Comparison of ENCODE assay signal across 1 cellular context in the genomic region with DNA sequence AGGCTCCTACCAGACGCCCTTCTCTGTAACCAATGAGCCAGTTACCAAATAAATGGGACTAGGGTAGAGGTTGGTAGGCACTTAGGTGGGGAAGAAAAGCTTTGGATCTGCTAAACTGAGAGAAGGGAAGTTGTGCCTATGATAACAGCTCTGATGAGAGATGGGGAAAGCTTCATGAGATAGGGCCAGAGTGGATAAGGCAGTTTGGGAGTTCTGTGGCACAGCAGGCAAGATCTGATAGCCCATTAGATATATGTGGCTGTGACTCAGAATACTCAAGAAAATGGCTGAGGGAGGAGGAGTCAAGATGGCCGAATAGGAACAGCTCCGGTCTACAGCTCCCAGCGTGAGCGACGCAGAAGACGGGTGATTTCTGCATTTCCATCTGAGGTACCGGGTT.
TF ChIP-seq lines count a peak whose summit lies in the region.

No MANE protein-coding gene starts in this region.

TF ChIP-seq in K562, 482 proteins besides CTCF, POLR2A, EP300 and RAD21 (continued from another document and continues in another):
- TF ChIP-seq DIDO1 (tag; IDR thresholded peaks at IDR 0.05; ENCODE audit: low read depth) (0 out of 2 replicates have a peak, but pooled peaks have one; percentile 30), SMARCE1 (IDR thresholded peaks at IDR 0.05) (peak; percentile 78; the same call in 1 of the 2 replicates), PHF21A (IDR thresholded peaks at IDR 0.05; ENCODE audit: borderline replicate concordance, low read depth) (no peak), E2F3 (CRISPR knock-in tag; IDR thresholded peaks at IDR 0.05) (peak; percentile 58; the same call in 1 of the 2 replicates), ATF7 (IDR thresholded peaks at IDR 0.05) (peak; percentile 58), TEAD1 (CRISPR knock-in tag; IDR thresholded peaks at IDR 0.05) (peak in 1 of 2 experiments; percentile 43; a peak in 1 of 4 replicates), ZNF274 (IDR thresholded peaks at IDR 0.05; ENCODE audit: borderline replicate concordance, low read depth, low read length) (no peak), ZBTB17 (CRISPR knock-in tag; IDR thresholded peaks at IDR 0.05) (peak; percentile 69), DPF2 (IDR thresholded peaks at IDR 0.05) (peak; percentile 92), EP400 (IDR thresholded peaks at IDR 0.05) (peak; percentile 54; the same call in 1 of the 2 replicates), ATF1 (CRISPR knock-in tag; IDR thresholded peaks at IDR 0.05) (no peak), ATF1 (tag; IDR thresholded peaks at IDR 0.05) (peak; percentile 70), ARHGAP35 (IDR thresholded peaks at IDR 0.05; ENCODE audit: partially characterized antibody) (no peak), DACH1 (IDR thresholded peaks at IDR 0.05; ENCODE audit: partially characterized antibody) (peak; percentile 39), SRSF7 (optimal IDR thresholded peaks at IDR 0.05; ENCODE audit: low read depth, low read length) (no peak), MYBL2 (IDR thresholded peaks at IDR 0.05; ENCODE audit: low read depth) (peak; percentile 24; the same call in 1 of the 2 replicates), MYBL2 (CRISPR knock-in tag; IDR thresholded peaks at IDR 0.05; ENCODE audit: borderline replicate concordance) (no peak), ZNF224 (CRISPR knock-in tag; IDR thresholded peaks at IDR 0.05) (no peak), SAP30 (IDR thresholded peaks at IDR 0.05; ENCODE audit: borderline replicate concordance, insufficient read depth, low read depth, low read length, poor library complexity, severe bottlenecking) (no peak), LCOR (CRISPR knock-in tag; IDR thresholded peaks at IDR 0.05) (peak; percentile 91), NFATC3 (IDR thresholded peaks at IDR 0.05) (no peak), CBFA2T3 (IDR thresholded peaks at IDR 0.05) (peak; percentile 74), JUND (IDR thresholded peaks at IDR 0.05; ENCODE audit: borderline replicate concordance, low read depth, low read length) (peak; percentile 82; the same call in 1 of the 2 replicates), JUND (tag; IDR thresholded peaks at IDR 0.05; ENCODE audit: borderline replicate concordance, low read depth, low read length) (peak; percentile 78; the same call in 1 of the 3 replicates), SMAD3 (CRISPR knock-in tag; conservative IDR thresholded peaks at IDR 0.05) (peak; percentile 62; the same call in 1 of the 2 replicates), ZNF384 (IDR thresholded peaks at IDR 0.05; ENCODE audit: low read depth, low read length) (no peak), PPARD (CRISPR knock-in tag; IDR thresholded peaks at IDR 0.05) (no peak), TRIM24 (IDR thresholded peaks at IDR 0.05) (peak in 1 of 2 experiments; percentile 51; a peak in 2 of 4 replicates), FOXA3 (CRISPR knock-in tag; conservative IDR thresholded peaks at IDR 0.05 in 1 of 2, IDR thresholded peaks at IDR 0.05 in 1 of 2) (0 out of 4 replicates have a peak, but pooled peaks of 1 of the 2 experiments have one; percentile 13), POLR3A (IDR thresholded peaks at IDR 0.05; ENCODE audit: borderline replicate concordance, extremely low read depth, insufficient read depth, insufficient read length) (no peak), POLR3G (IDR thresholded peaks at IDR 0.05; ENCODE audit: extremely low read depth, insufficient read length, insufficient replicate concordance) (no peak), GABPA (tag; conservative IDR thresholded peaks at IDR 0.05; ENCODE audit: low read depth) (no peak), TCFL5 (CRISPR knock-in tag; conservative IDR thresholded peaks at IDR 0.05) (0 out of 2 replicates have a peak, but pooled peaks have one; percentile 6), ZNF57 (CRISPR knock-in tag; IDR thresholded peaks at IDR 0.05) (no peak), RCOR1 (IDR thresholded peaks at IDR 0.05; ENCODE audit: borderline replicate concordance in 1 of 2, low read depth in 2 of 2, low read length in 2 of 2) (peak in 1 of 2 experiments; percentile 77; a peak in 2 of 4 replicates), RFX7 (CRISPR knock-in tag; IDR thresholded peaks at IDR 0.05) (no peak), BCOR (IDR thresholded peaks at IDR 0.05) (0 out of 2 replicates have a peak, but pooled peaks have one; percentile 11), SUPT5H (IDR thresholded peaks at IDR 0.05) (peak; percentile 66; the same call in 1 of the 2 replicates), PCBP2 (IDR thresholded peaks at IDR 0.05; ENCODE audit: low read depth, low read length, poor library complexity, severe bottlenecking) (no peak), GTF2F1 (IDR thresholded peaks at IDR 0.05; ENCODE audit: low read depth, low read length) (no peak), GATA2 (CRISPR knock-in tag; IDR thresholded peaks at IDR 0.05) (peak; percentile 45; the same call in 1 of the 2 replicates), POLR2G (IDR thresholded peaks at IDR 0.05; ENCODE audit: low read depth, low read length) (no peak), NR2C2 (CRISPR knock-in tag; IDR thresholded peaks at IDR 0.05) (no peak), NR2C2 (tag; IDR thresholded peaks at IDR 0.05) (peak; percentile 20; the same call in 1 of the 2 replicates), ZNF324 (CRISPR knock-in tag; IDR thresholded peaks at IDR 0.05) (peak; percentile 36; the same call in 1 of the 2 replicates), MEF2D (tag; conservative IDR thresholded peaks at IDR 0.05; ENCODE audit: low read depth) (0 out of 2 replicates have a peak, but pooled peaks have one; percentile 15), CSDE1 (IDR thresholded peaks at IDR 0.05) (0 out of 4 replicates have a peak, but pooled peaks of 1 of the 2 experiments have one; percentile 45), MAZ (CRISPR knock-in tag; conservative IDR thresholded peaks at IDR 0.05 in 1 of 2, IDR thresholded peaks at IDR 0.05 in 1 of 2) (peak; percentile 47 to 54; a peak in 3 of 4 replicates), ARID1B (IDR thresholded peaks at IDR 0.05) (peak; percentile 84)
- TF ChIP-seq, protein P1, sequence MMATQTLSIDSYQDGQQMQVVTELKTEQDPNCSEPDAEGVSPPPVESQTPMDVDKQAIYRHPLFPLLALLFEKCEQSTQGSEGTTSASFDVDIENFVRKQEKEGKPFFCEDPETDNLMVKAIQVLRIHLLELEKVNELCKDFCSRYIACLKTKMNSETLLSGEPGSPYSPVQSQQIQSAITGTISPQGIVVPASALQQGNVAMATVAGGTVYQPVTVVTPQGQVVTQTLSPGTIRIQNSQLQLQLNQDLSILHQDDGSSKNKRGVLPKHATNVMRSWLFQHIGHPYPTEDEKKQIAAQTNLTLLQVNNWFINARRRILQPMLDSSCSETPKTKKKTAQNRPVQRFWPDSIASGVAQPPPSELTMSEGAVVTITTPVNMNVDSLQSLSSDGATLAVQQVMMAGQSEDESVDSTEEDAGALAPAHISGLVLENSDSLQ (IDR thresholded peaks at IDR 0.05) = peak; percentile 66
- TF ChIP-seq, protein P2, sequence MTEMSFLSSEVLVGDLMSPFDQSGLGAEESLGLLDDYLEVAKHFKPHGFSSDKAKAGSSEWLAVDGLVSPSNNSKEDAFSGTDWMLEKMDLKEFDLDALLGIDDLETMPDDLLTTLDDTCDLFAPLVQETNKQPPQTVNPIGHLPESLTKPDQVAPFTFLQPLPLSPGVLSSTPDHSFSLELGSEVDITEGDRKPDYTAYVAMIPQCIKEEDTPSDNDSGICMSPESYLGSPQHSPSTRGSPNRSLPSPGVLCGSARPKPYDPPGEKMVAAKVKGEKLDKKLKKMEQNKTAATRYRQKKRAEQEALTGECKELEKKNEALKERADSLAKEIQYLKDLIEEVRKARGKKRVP (CRISPR knock-in tag; IDR thresholded peaks at IDR 0.05) = 0 out of 2 replicates have a peak, but pooled peaks have one; percentile 27
- TF ChIP-seq, protein P3, sequence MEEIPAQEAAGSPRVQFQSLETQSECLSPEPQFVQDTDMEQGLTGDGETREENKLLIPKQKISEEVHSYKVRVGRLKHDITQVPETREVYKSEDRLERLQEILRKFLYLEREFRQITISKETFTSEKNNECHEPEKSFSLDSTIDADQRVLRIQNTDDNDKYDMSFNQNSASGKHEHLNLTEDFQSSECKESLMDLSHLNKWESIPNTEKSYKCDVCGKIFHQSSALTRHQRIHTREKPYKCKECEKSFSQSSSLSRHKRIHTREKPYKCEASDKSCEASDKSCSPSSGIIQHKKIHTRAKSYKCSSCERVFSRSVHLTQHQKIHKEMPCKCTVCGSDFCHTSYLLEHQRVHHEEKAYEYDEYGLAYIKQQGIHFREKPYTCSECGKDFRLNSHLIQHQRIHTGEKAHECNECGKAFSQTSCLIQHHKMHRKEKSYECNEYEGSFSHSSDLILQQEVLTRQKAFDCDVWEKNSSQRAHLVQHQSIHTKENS (CRISPR knock-in tag; IDR thresholded peaks at IDR 0.05) = no peak
- TF ChIP-seq, protein P4, sequence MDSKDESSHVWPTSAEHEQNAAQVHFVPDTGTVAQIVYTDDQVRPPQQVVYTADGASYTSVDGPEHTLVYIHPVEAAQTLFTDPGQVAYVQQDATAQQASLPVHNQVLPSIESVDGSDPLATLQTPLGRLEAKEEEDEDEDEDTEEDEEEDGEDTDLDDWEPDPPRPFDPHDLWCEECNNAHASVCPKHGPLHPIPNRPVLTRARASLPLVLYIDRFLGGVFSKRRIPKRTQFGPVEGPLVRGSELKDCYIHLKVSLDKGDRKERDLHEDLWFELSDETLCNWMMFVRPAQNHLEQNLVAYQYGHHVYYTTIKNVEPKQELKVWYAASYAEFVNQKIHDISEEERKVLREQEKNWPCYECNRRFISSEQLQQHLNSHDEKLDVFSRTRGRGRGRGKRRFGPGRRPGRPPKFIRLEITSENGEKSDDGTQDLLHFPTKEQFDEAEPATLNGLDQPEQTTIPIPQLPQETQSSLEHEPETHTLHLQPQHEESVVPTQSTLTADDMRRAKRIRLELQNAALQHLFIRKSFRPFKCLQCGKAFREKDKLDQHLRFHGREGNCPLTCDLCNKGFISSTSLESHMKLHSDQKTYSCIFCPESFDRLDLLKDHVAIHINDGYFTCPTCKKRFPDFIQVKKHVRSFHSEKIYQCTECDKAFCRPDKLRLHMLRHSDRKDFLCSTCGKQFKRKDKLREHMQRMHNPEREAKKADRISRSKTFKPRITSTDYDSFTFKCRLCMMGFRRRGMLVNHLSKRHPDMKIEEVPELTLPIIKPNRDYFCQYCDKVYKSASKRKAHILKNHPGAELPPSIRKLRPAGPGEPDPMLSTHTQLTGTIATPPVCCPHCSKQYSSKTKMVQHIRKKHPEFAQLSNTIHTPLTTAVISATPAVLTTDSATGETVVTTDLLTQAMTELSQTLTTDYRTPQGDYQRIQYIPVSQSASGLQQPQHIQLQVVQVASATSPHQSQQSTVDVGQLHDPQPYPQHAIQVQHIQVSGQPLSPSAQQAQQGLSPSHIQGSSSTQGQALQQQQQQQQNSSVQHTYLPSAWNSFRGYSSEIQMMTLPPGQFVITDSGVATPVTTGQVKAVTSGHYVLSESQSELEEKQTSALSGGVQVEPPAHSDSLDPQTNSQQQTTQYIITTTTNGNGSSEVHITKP (IDR thresholded peaks at IDR 0.05; ENCODE audit: partially characterized antibody) = no peak
- TF ChIP-seq, protein P5, sequence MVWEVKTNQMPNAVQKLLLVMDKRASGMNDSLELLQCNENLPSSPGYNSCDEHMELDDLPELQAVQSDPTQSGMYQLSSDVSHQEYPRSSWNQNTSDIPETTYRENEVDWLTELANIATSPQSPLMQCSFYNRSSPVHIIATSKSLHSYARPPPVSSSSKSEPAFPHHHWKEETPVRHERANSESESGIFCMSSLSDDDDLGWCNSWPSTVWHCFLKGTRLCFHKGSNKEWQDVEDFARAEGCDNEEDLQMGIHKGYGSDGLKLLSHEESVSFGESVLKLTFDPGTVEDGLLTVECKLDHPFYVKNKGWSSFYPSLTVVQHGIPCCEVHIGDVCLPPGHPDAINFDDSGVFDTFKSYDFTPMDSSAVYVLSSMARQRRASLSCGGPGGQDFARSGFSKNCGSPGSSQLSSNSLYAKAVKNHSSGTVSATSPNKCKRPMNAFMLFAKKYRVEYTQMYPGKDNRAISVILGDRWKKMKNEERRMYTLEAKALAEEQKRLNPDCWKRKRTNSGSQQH (CRISPR knock-in tag; IDR thresholded peaks at IDR 0.05) = 0 out of 2 replicates have a peak, but pooled peaks have one; percentile 72
- TF ChIP-seq, protein P6, sequence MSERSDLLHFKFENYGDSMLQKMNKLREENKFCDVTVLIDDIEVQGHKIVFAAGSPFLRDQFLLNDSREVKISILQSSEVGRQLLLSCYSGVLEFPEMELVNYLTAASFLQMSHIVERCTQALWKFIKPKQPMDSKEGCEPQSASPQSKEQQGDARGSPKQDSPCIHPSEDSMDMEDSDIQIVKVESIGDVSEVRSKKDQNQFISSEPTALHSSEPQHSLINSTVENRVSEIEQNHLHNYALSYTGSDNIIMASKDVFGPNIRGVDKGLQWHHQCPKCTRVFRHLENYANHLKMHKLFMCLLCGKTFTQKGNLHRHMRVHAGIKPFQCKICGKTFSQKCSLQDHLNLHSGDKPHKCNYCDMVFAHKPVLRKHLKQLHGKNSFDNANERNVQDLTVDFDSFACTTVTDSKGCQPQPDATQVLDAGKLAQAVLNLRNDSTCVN (CRISPR knock-in tag; IDR thresholded peaks at IDR 0.05) = peak; percentile 49; the same call in 1 of the 2 replicates
- TF ChIP-seq, protein P7, sequence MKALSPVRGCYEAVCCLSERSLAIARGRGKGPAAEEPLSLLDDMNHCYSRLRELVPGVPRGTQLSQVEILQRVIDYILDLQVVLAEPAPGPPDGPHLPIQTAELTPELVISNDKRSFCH (CRISPR knock-in tag; IDR thresholded peaks at IDR 0.05) = no peak
- TF ChIP-seq, protein P7 (tag; IDR thresholded peaks at IDR 0.05) = peak; percentile 45; the same call in 1 of the 2 replicates
- TF ChIP-seq, protein P8, sequence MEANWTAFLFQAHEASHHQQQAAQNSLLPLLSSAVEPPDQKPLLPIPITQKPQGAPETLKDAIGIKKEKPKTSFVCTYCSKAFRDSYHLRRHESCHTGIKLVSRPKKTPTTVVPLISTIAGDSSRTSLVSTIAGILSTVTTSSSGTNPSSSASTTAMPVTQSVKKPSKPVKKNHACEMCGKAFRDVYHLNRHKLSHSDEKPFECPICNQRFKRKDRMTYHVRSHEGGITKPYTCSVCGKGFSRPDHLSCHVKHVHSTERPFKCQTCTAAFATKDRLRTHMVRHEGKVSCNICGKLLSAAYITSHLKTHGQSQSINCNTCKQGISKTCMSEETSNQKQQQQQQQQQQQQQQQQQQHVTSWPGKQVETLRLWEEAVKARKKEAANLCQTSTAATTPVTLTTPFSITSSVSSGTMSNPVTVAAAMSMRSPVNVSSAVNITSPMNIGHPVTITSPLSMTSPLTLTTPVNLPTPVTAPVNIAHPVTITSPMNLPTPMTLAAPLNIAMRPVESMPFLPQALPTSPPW (CRISPR knock-in tag; IDR thresholded peaks at IDR 0.05) = peak; percentile 41; the same call in 1 of the 2 replicates
- TF ChIP-seq, protein P9, sequence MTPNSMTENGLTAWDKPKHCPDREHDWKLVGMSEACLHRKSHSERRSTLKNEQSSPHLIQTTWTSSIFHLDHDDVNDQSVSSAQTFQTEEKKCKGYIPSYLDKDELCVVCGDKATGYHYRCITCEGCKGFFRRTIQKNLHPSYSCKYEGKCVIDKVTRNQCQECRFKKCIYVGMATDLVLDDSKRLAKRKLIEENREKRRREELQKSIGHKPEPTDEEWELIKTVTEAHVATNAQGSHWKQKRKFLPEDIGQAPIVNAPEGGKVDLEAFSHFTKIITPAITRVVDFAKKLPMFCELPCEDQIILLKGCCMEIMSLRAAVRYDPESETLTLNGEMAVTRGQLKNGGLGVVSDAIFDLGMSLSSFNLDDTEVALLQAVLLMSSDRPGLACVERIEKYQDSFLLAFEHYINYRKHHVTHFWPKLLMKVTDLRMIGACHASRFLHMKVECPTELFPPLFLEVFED (CRISPR knock-in tag; conservative IDR thresholded peaks at IDR 0.05) = peak; percentile 88; the same call in 1 of the 2 replicates
